10 cellular contexts compared by ENCODE assay signal in genomic region chr20:44720994-44721784, GRCh38. TPM values are rescaled to one million over a fixed set of nuclear protein-coding genes. Genes with fewer than 3 reads are reported as not detected.
DNase-seq lines count a peak whose midpoint lies in the region; ATAC-seq and TF ChIP-seq lines count a peak whose summit lies in the region.
"Had no signal": no experiment of that assay in that cellular context is flagged by ENCODE, and none has a peak within 500 bp of the region (broad histone marks: within the 10 kb centered on the region; RNA-seq: fewer than 3 reads in every experiment).

No MANE protein-coding gene starts in this region.

- peak overlapping the region; percentile 60 for H3K27ac ChIP-seq in upper lobe of right lung

- TF ChIP-seq CTCF in cardiac fibroblast (IDR thresholded peaks at IDR 0.05; ENCODE audit: low read depth, low read length) (no peak), upper lobe of right lung (IDR thresholded peaks at IDR 0.05) (no peak)

- no peaks in the 10 kb centered on the region for H3K4me1 Mint-ChIP-seq in activated CD4-positive, alpha-beta memory T cell treated with anti-CD3 and anti-CD28 coated beads, Interleukin-2, amount 10 ng/mL, durations not matched to agents 7 days and 5 days
- H3K4me1 Mint-ChIP-seq: activated CD4-positive, alpha-beta T cell treated with anti-CD3 and anti-CD28 coated beads, Interleukin-2, amount 10 ng/mL, durations not matched to agents 7 days and 5 days had no signal

- DNase-seq in LHCN-M2 (ENCODE audit: low read depth) (peak; percentile 50), cardiac fibroblast (ENCODE audit: low read depth in 2 of 2) (peak; percentile 92 to 95), kidney glomerular epithelial cell (lab: John Stamatoyannopoulos, UW) (peak; percentile 87), upper lobe of right lung (peak; percentile 80), NCI-H1048 (lab: John Stamatoyannopoulos, UW) (no peak), DMS114 treated with DMSO at 0.1 percent for 48 hours (lab: John Stamatoyannopoulos, UW; ENCODE audit: unreplicated experiment) (no peak)
- DNase-seq in activated CD4-positive, alpha-beta memory T cell treated with anti-CD3 and anti-CD28 coated beads, Interleukin-2, amount 10 ng/mL, durations not matched to agents 7 days and 5 days: no peak
- DNase-seq: activated CD4-positive, alpha-beta T cell treated with anti-CD3 and anti-CD28 coated beads, Interleukin-2, amount 10 ng/mL, durations not matched to agents 7 days and 5 days; NCI-H774 had no signal

- H3K4me3 Mint-ChIP-seq in activated CD4-positive, alpha-beta memory T cell treated with anti-CD3 and anti-CD28 coated beads, Interleukin-2, amount 10 ng/mL, durations not matched to agents 7 days and 5 days: no peak overlapping the region
- H3K4me3 Mint-ChIP-seq: activated CD4-positive, alpha-beta T cell treated with anti-CD3 and anti-CD28 coated beads, Interleukin-2, amount 10 ng/mL, durations not matched to agents 7 days and 5 days had no signal

- H3K27me3 Mint-ChIP-seq in activated CD4-positive, alpha-beta memory T cell treated with anti-CD3 and anti-CD28 coated beads, Interleukin-2, amount 10 ng/mL, durations not matched to agents 7 days and 5 days: no peaks in the 10 kb centered on the region
- H3K27me3 Mint-ChIP-seq: activated CD4-positive, alpha-beta T cell treated with anti-CD3 and anti-CD28 coated beads, Interleukin-2, amount 10 ng/mL, durations not matched to agents 7 days and 5 days had no signal

- no peak overlapping the region for H3K27ac Mint-ChIP-seq in activated CD4-positive, alpha-beta memory T cell treated with anti-CD3 and anti-CD28 coated beads, Interleukin-2, amount 10 ng/mL, durations not matched to agents 7 days and 5 days
- H3K27ac Mint-ChIP-seq: activated CD4-positive, alpha-beta T cell treated with anti-CD3 and anti-CD28 coated beads, Interleukin-2, amount 10 ng/mL, durations not matched to agents 7 days and 5 days had no signal

- no peaks in the 10 kb centered on the region for H3K27me3 ChIP-seq in upper lobe of right lung

- intact Hi-C loops in upper lobe of right lung (cut with DNase I): no loop called here

- no peaks in the 10 kb centered on the region for H3K36me3 Mint-ChIP-seq in activated CD4-positive, alpha-beta memory T cell treated with anti-CD3 and anti-CD28 coated beads, Interleukin-2, amount 10 ng/mL, durations not matched to agents 7 days and 5 days (ENCODE audit: low read depth)

- CTCF ChIA-PET in activated CD4-positive, alpha-beta memory T cell treated with anti-CD3 and anti-CD28 coated beads, Interleukin-2, amount 10 ng/mL, durations not matched to agents 7 days and 5 days (lab: Charles Lee): no interaction called here

- H3K4me3 ChIP-seq in cardiac fibroblast (replicated peaks in 1 of 2; ENCODE audit: low read depth in 2 of 2, low read length in 2 of 2): no peak overlapping the region
- no peak overlapping the region for H3K4me3 ChIP-seq in upper lobe of right lung

- H3K36me3 ChIP-seq in upper lobe of right lung: no peaks in the 10 kb centered on the region

- no peaks in the 10 kb centered on the region for H3K9me3 Mint-ChIP-seq in activated CD4-positive, alpha-beta memory T cell treated with anti-CD3 and anti-CD28 coated beads, Interleukin-2, amount 10 ng/mL, durations not matched to agents 7 days and 5 days
- H3K9me3 Mint-ChIP-seq: activated CD4-positive, alpha-beta T cell treated with anti-CD3 and anti-CD28 coated beads, Interleukin-2, amount 10 ng/mL, durations not matched to agents 7 days and 5 days had no signal

- H3K9me3 ChIP-seq in upper lobe of right lung: no peaks in the 10 kb centered on the region

- POLR2A ChIA-PET in activated CD4-positive, alpha-beta memory T cell treated with anti-CD3 and anti-CD28 coated beads, Interleukin-2, amount 10 ng/mL, durations not matched to agents 7 days and 5 days (lab: Charles Lee): no interaction called here

- ATAC-seq in upper lobe of right lung: peak; percentile 62

- peaks cover 6% of the 10 kb centered on the region for H3K4me1 ChIP-seq in upper lobe of right lung

RNA-seq across cellular contexts. Expression of gene CCN5, which starts 6.0 kb away (rescaled TPM):
- not detected in 2 replicates for total RNA-seq in LHCN-M2 (2014; rRNA removed)
- polyA plus RNA-seq in LHCN-M2 (2012): 0.05 TPM
- 112 TPM for total RNA-seq in upper lobe of right lung
- not detected for total RNA-seq in activated CD4-positive, alpha-beta memory T cell treated with anti-CD3 and anti-CD28 coated beads, Interleukin-2, amount 10 ng/mL, durations not matched to agents 7 days and 5 days
- total RNA-seq: activated CD4-positive, alpha-beta T cell treated with anti-CD3 and anti-CD28 coated beads, Interleukin-2, amount 10 ng/mL, durations not matched to agents 7 days and 5 days; HT-29 had no signal

RNA-seq across cellular contexts. Expression of gene KCNK15, which starts 24.5 kb away (rescaled TPM):
- not detected in 2 replicates for total RNA-seq in LHCN-M2 (2014; rRNA removed)
- polyA plus RNA-seq in LHCN-M2 (2012): not detected
- total RNA-seq in upper lobe of right lung: 1.1 TPM
- not detected for total RNA-seq in activated CD4-positive, alpha-beta memory T cell treated with anti-CD3 and anti-CD28 coated beads, Interleukin-2, amount 10 ng/mL, durations not matched to agents 7 days and 5 days
- total RNA-seq: activated CD4-positive, alpha-beta T cell treated with anti-CD3 and anti-CD28 coated beads, Interleukin-2, amount 10 ng/mL, durations not matched to agents 7 days and 5 days; HT-29 had no signal

Comparison
In these comparisons a context has a peak if more than half of its experiments do, and no peak if none do; other contexts are left out.
1. DNase-seq: peak in LHCN-M2 (single experiment), cardiac fibroblast (2 of 2), kidney glomerular epithelial cell (single experiment) and upper lobe of right lung (single experiment); none in activated CD4-positive, alpha-beta memory T cell treated with anti-CD3 and anti-CD28 coated beads, Interleukin-2, amount 10 ng/mL, durations not matched to agents 7 days and 5 days (single experiment), NCI-H1048 (single experiment) and DMS114 treated with DMSO at 0.1 percent for 48 hours (single experiment).
2. RNA of gene CCN5, which starts 6.0 kb away (total RNA-seq): 112 TPM in upper lobe of right lung (single experiment); not detected in LHCN-M2 and not detected in activated CD4-positive, alpha-beta memory T cell treated with anti-CD3 and anti-CD28 coated beads, Interleukin-2, amount 10 ng/mL, durations not matched to agents 7 days and 5 days; every median in the first group is over 100 times any median in the second.